Comparison of ENCODE assay signal across 8 cellular contexts in genomic region chr11:57800444-57801184, GRCh38. TPM values are rescaled to one million over a fixed set of nuclear protein-coding genes. Genes with fewer than 3 reads are reported as not detected.
DNase-seq lines count a peak whose midpoint lies in the region; ATAC-seq, FAIRE-seq and TF ChIP-seq lines count a peak whose summit lies in the region.

No MANE protein-coding gene starts in this region.

- H3K79me2 ChIP-seq in Karpas-422 (ENCODE audit: low read length), result no peaks in the 10 kb centered on the region

- peaks cover 37% of the 10 kb centered on the region for H3K4me1 Mint-ChIP-seq in activated naive CD4-positive, alpha-beta T cell treated with anti-CD3 and anti-CD28 coated beads, Interleukin-2, amount 10 ng/mL, durations not matched to agents 7 days and 5 days
- peaks cover 31% of the 10 kb centered on the region for H3K4me1 Mint-ChIP-seq in stimulated activated memory B cell treated with anti-CD40 and anti-IgM and Interleukin-4, amounts not matched to agents 10 μg/mL and 1 μg/mL and 100 μg/mL, for 72 hours

- CTCF ChIA-PET in activated naive CD4-positive, alpha-beta T cell treated with anti-CD3 and anti-CD28 coated beads, Interleukin-2, amount 10 ng/mL, durations not matched to agents 7 days and 5 days (lab: Charles Lee), result interaction anchor here (0.6 to 5.0 kb wide), 53 partner anchors 8 to 723 kb away, joined by 3 to 43 read pairs (median 5); partner anchors contain the start of genes BTBD18, CLP1, CTNND1 and SELENOH

- no peaks in the 10 kb centered on the region for H3K27me3 Mint-ChIP-seq in activated naive CD4-positive, alpha-beta T cell treated with anti-CD3 and anti-CD28 coated beads, Interleukin-2, amount 10 ng/mL, durations not matched to agents 7 days and 5 days
- H3K27me3 Mint-ChIP-seq in stimulated activated memory B cell treated with anti-CD40 and anti-IgM and Interleukin-4, amounts not matched to agents 10 μg/mL and 1 μg/mL and 100 μg/mL, for 72 hours, result no peaks in the 10 kb centered on the region

- no peaks in the 10 kb centered on the region for H3K9me3 Mint-ChIP-seq in activated naive CD4-positive, alpha-beta T cell treated with anti-CD3 and anti-CD28 coated beads, Interleukin-2, amount 10 ng/mL, durations not matched to agents 7 days and 5 days
- no peaks in the 10 kb centered on the region for H3K9me3 Mint-ChIP-seq in stimulated activated memory B cell treated with anti-CD40 and anti-IgM and Interleukin-4, amounts not matched to agents 10 μg/mL and 1 μg/mL and 100 μg/mL, for 72 hours

- H3K4me3 ChIP-seq in Karpas-422 (ENCODE audit: low read length), result no peak overlapping the region
- H3K4me3 ChIP-seq in bronchial epithelial cell (ENCODE audit: low read depth, low read length), result no peak overlapping the region

- ATAC-seq in stimulated activated memory B cell treated with anti-CD40 and anti-IgM and Interleukin-4, amounts not matched to agents 10 μg/mL and 1 μg/mL and 100 μg/mL, for 72 hours, result peak; percentile 79

- no peak overlapping the region for H3K4me3 Mint-ChIP-seq in activated naive CD4-positive, alpha-beta T cell treated with anti-CD3 and anti-CD28 coated beads, Interleukin-2, amount 10 ng/mL, durations not matched to agents 7 days and 5 days
- no peak overlapping the region for H3K4me3 Mint-ChIP-seq in stimulated activated memory B cell treated with anti-CD40 and anti-IgM and Interleukin-4, amounts not matched to agents 10 μg/mL and 1 μg/mL and 100 μg/mL, for 72 hours

- peak overlapping the region; percentile 90 for H2AFZ ChIP-seq in Karpas-422 (ENCODE audit: low read length)

- peak; percentile 69 for TF ChIP-seq CTCF in bronchial epithelial cell (IDR thresholded peaks at IDR 0.05; ENCODE audit: insufficient read depth, low read length, severe bottlenecking)

- no peaks in the 10 kb centered on the region for H3K9me3 ChIP-seq in Karpas-422 (ENCODE audit: low read length)

- FAIRE-seq in bronchial epithelial cell (lab: Jason Lieb, UNC), result peak; percentile 95

- peak overlapping the region; percentile 15 for H3K4me2 ChIP-seq in Karpas-422 (ENCODE audit: low read depth, low read length, poor library complexity, severe bottlenecking)

- peak overlapping the region; percentile 33; the same call in 1 of the 2 replicates for H3K9ac ChIP-seq in Karpas-422 (ENCODE audit: low read length)

- peak overlapping the region; percentile 54 for H3K27ac Mint-ChIP-seq in activated naive CD4-positive, alpha-beta T cell treated with anti-CD3 and anti-CD28 coated beads, Interleukin-2, amount 10 ng/mL, durations not matched to agents 7 days and 5 days
- H3K27ac Mint-ChIP-seq in stimulated activated memory B cell treated with anti-CD40 and anti-IgM and Interleukin-4, amounts not matched to agents 10 μg/mL and 1 μg/mL and 100 μg/mL, for 72 hours, result peak overlapping the region; percentile 68

- peaks cover 11% of the 10 kb centered on the region for H3K4me1 ChIP-seq in Karpas-422 (ENCODE audit: low read length)

- H4K20me1 ChIP-seq in Karpas-422 (ENCODE audit: insufficient read depth, low read depth, low read length), result no peaks in the 10 kb centered on the region

- no peaks in the 10 kb centered on the region for H3K27me3 ChIP-seq in Karpas-422 (ENCODE audit: low read length)
- H3K27me3 ChIP-seq in bronchial epithelial cell (ENCODE audit: control insufficient read depth, insufficient read depth, low read length), result no peaks in the 10 kb centered on the region

- peaks cover 11% of the 10 kb centered on the region for H3K36me3 Mint-ChIP-seq in activated naive CD4-positive, alpha-beta T cell treated with anti-CD3 and anti-CD28 coated beads, Interleukin-2, amount 10 ng/mL, durations not matched to agents 7 days and 5 days
- H3K36me3 Mint-ChIP-seq in stimulated activated memory B cell treated with anti-CD40 and anti-IgM and Interleukin-4, amounts not matched to agents 10 μg/mL and 1 μg/mL and 100 μg/mL, for 72 hours, result peaks cover 51% of the 10 kb centered on the region

- H3K9me2 ChIP-seq in Karpas-422 (replicated peaks; ENCODE audit: insufficient read depth, low read length), result no peaks in the 10 kb centered on the region

- no peak for DNase-seq in activated naive CD4-positive, alpha-beta T cell treated with anti-CD3 and anti-CD28 coated beads, Interleukin-2, amount 10 ng/mL, durations not matched to agents 7 days and 5 days
- no peak for DNase-seq in activated naive CD4-positive, alpha-beta T cell treated with anti-CD3 and anti-CD28 coated beads, Interleukin-2, amount 50 U/mL, for 16 hours
- DNase-seq in H4 (ENCODE audit: low spot score), result peak; percentile 58
- DNase-seq in Karpas-422, result peak; percentile 84
- peak; percentile 87 for DNase-seq in OCI-M1 (lab: John Stamatoyannopoulos, UW)
- DNase-seq in bronchial epithelial cell (ENCODE audit: low read depth), result peak; percentile 98
- DNase-seq in islet precursor cell, result peak; percentile 76

- H3K36me3 ChIP-seq in Karpas-422 (ENCODE audit: insufficient read depth, low read length), result no peaks in the 10 kb centered on the region
- peaks cover 34% of the 10 kb centered on the region for H3K36me3 ChIP-seq in bronchial epithelial cell (ENCODE audit: control insufficient read depth, insufficient read depth, low read length)

- H3K27ac ChIP-seq in Karpas-422 (ENCODE audit: low read length), result no peak overlapping the region

RNA-seq across cellular contexts. Expression of gene CTNND1, which starts 39.0 kb away (rescaled TPM):
- 50.0 and 56.3 TPM in 2 replicates for total RNA-seq in H4 (2014; rRNA removed; shearing (Covaris generic))
- 5.7 and 6.0 TPM in 2 replicates for total RNA-seq in Karpas-422 (2014; rRNA removed; shearing (Covaris generic); ENCODE audit: low replicate concordance)
- 131 and 227 TPM in 2 replicates for total RNA-seq in bronchial epithelial cell

RNA-seq across cellular contexts. Expression of gene BTBD18, which starts 49.0 kb away (rescaled TPM):
- total RNA-seq in H4 (2014; rRNA removed; shearing (Covaris generic)), result not detected in 2 replicates
- not detected in 2 replicates for total RNA-seq in Karpas-422 (2014; rRNA removed; shearing (Covaris generic); ENCODE audit: low replicate concordance)
- not detected in 2 replicates for total RNA-seq in bronchial epithelial cell

RNA-seq across cellular contexts. Expression of gene SELENOH, which starts 59.3 kb away (rescaled TPM):
- total RNA-seq in H4 (2014; rRNA removed; shearing (Covaris generic)), result 218 and 298 TPM in 2 replicates
- 112 and 172 TPM in 2 replicates for total RNA-seq in Karpas-422 (2014; rRNA removed; shearing (Covaris generic); ENCODE audit: low replicate concordance)
- total RNA-seq in bronchial epithelial cell, result 89.4 and 139 TPM in 2 replicates

Comparison
In these comparisons a context has a peak if more than half of its experiments do, and no peak if none do; other contexts are left out.
1. DNase-seq: peak in H4 (single experiment), Karpas-422 (single experiment), OCI-M1 (single experiment), bronchial epithelial cell (single experiment) and islet precursor cell (single experiment); none in activated naive CD4-positive, alpha-beta T cell treated with anti-CD3 and anti-CD28 coated beads, Interleukin-2, amount 10 ng/mL, durations not matched to agents 7 days and 5 days (single experiment) and activated naive CD4-positive, alpha-beta T cell treated with anti-CD3 and anti-CD28 coated beads, Interleukin-2, amount 50 U/mL, for 16 hours (single experiment).